Comparison of ENCODE assay signal across 11 cellular contexts in the genomic region with DNA sequence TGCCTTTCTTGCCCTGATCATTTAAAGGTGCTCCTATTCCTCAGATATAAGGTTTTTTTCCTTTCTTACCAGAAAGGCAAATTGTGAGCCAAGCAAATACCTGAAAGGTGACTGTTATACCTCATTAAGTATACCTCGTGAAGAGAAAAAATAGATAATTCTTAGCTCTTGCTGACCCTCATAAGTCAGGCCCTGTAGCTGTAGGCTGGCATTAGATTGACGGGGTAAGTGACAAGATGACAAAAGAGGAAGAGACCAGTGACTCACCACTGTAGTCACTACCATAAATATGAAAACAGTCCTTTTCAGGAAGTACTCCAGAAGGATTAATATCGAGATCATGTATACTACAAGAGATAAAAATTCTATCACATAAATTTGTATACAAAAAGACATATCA.
DNase-seq lines count a peak whose midpoint lies in the region; ATAC-seq and TF ChIP-seq lines count a peak whose summit lies in the region.
"Had no signal": no experiment of that assay in that cellular context is flagged by ENCODE, and none has a peak within 500 bp of the region (broad histone marks: within the 10 kb centered on the region; RNA-seq: fewer than 3 reads in every experiment).

No MANE protein-coding gene starts in this region.

- H3K18ac ChIP-seq in neuronal stem cell (ENCODE audit: low read length): no peak overlapping the region

- no peak overlapping the region for H2BK15ac ChIP-seq in neuronal stem cell (ENCODE audit: low read length)

- no peak overlapping the region for H3K9ac ChIP-seq in neuronal stem cell (ENCODE audit: low read depth, low read length, poor library complexity)

- peaks cover 40% of the 10 kb centered on the region for H3K4me1 Mint-ChIP-seq in activated naive CD8-positive, alpha-beta T cell treated with anti-CD3 and anti-CD28 coated beads, Interleukin-2, amount 10 ng/mL, durations not matched to agents 7 days and 5 days
- H3K4me1 Mint-ChIP-seq in activated naive CD8-positive, alpha-beta T cell treated with anti-CD3 and anti-CD28 coated beads for 36 hours: peaks cover 60% of the 10 kb centered on the region
- H3K4me1 Mint-ChIP-seq in activated T-helper 17 cell treated with anti-CD3 and anti-CD28 coated beads, Interleukin-2, amount 50 U/mL, for 72 hours: peaks cover 31% of the 10 kb centered on the region
- H3K4me1 Mint-ChIP-seq in endothelial cell (ENCODE audit: unreplicated experiment): peaks cover 6% of the 10 kb centered on the region
- H3K4me1 Mint-ChIP-seq: neural crest cell had no signal

- no peak overlapping the region for H4K8ac ChIP-seq in neuronal stem cell (ENCODE audit: low read depth, low read length)

- WGBS in neuronal stem cell (ENCODE audit: extremely low coverage in 2 of 2, insufficient read length in 2 of 2, insufficient replicate concordance in 1 of 2), 2 donors: no CpG with 5 or more reads among the region's 3 CpGs

- no peak overlapping the region for H3K23ac ChIP-seq in neuronal stem cell (ENCODE audit: low read depth, low read length, poor library complexity)

- H3K4me3 ChIP-seq in upper lobe of right lung: no peak overlapping the region
- H3K4me3 ChIP-seq in neuronal stem cell (ENCODE audit: low read length in 2 of 2): no peak overlapping the region
- H3K4me3 ChIP-seq: vagina had no signal

- peaks cover 4% of the 10 kb centered on the region for H3K4me1 ChIP-seq in upper lobe of right lung
- H3K4me1 ChIP-seq in neuronal stem cell (ENCODE audit: control insufficient read depth in 2 of 2, insufficient read depth in 1 of 2, low read depth in 1 of 2, low read length in 2 of 2): peaks cover 0 to 2% of the 10 kb centered on the region in 2 donors

- H3K9me3 Mint-ChIP-seq in activated naive CD8-positive, alpha-beta T cell treated with anti-CD3 and anti-CD28 coated beads, Interleukin-2, amount 10 ng/mL, durations not matched to agents 7 days and 5 days: peaks cover 7% of the 10 kb centered on the region
- H3K9me3 Mint-ChIP-seq in activated naive CD8-positive, alpha-beta T cell treated with anti-CD3 and anti-CD28 coated beads for 36 hours: peaks cover 2% of the 10 kb centered on the region
- H3K9me3 Mint-ChIP-seq in activated T-helper 17 cell treated with anti-CD3 and anti-CD28 coated beads, Interleukin-2, amount 50 U/mL, for 72 hours: no peaks in the 10 kb centered on the region
- no peaks in the 10 kb centered on the region for H3K9me3 Mint-ChIP-seq in endothelial cell (ENCODE audit: unreplicated experiment)
- H3K9me3 Mint-ChIP-seq: neural crest cell had no signal

- H3K36me3 ChIP-seq in upper lobe of right lung: no peaks in the 10 kb centered on the region
- no peaks in the 10 kb centered on the region for H3K36me3 ChIP-seq in neuronal stem cell (replicated peaks in 1 of 2; ENCODE audit: control insufficient read depth in 2 of 2, insufficient read depth in 2 of 2, low read length in 2 of 2)
- H3K36me3 ChIP-seq: vagina had no signal

- H4K91ac ChIP-seq in neuronal stem cell (ENCODE audit: low read depth, low read length, poor library complexity): no peak overlapping the region

- H2BK120ac ChIP-seq in neuronal stem cell (ENCODE audit: low read depth, low read length): no peak overlapping the region

- H3K27me3 ChIP-seq in upper lobe of right lung: no peaks in the 10 kb centered on the region
- no peaks in the 10 kb centered on the region for H3K27me3 ChIP-seq in neuronal stem cell (ENCODE audit: control insufficient read depth in 3 of 3, insufficient read depth in 3 of 3, low read depth in 1 of 3, low read length in 3 of 3)
- H3K27me3 ChIP-seq: vagina had no signal

- H2BK5ac ChIP-seq in neuronal stem cell (ENCODE audit: low read length): no peak overlapping the region

- TF ChIP-seq CTCF in upper lobe of right lung (IDR thresholded peaks at IDR 0.05) (no peak), endothelial cell (IDR thresholded peaks at IDR 0.05; ENCODE audit: unreplicated experiment) (no peak)

- no peaks in the 10 kb centered on the region for H3K79me1 ChIP-seq in neuronal stem cell (ENCODE audit: low read depth, low read length)

- H3K27me3 Mint-ChIP-seq in activated naive CD8-positive, alpha-beta T cell treated with anti-CD3 and anti-CD28 coated beads, Interleukin-2, amount 10 ng/mL, durations not matched to agents 7 days and 5 days: no peaks in the 10 kb centered on the region
- no peaks in the 10 kb centered on the region for H3K27me3 Mint-ChIP-seq in activated naive CD8-positive, alpha-beta T cell treated with anti-CD3 and anti-CD28 coated beads for 36 hours
- no peaks in the 10 kb centered on the region for H3K27me3 Mint-ChIP-seq in activated T-helper 17 cell treated with anti-CD3 and anti-CD28 coated beads, Interleukin-2, amount 50 U/mL, for 72 hours
- H3K27me3 Mint-ChIP-seq in endothelial cell (ENCODE audit: unreplicated experiment): no peaks in the 10 kb centered on the region

- no peak overlapping the region for H3K14ac ChIP-seq in neuronal stem cell (ENCODE audit: low read length)

- H3K36me3 Mint-ChIP-seq in activated naive CD8-positive, alpha-beta T cell treated with anti-CD3 and anti-CD28 coated beads, Interleukin-2, amount 10 ng/mL, durations not matched to agents 7 days and 5 days: peaks cover 37% of the 10 kb centered on the region
- peaks cover 41% of the 10 kb centered on the region for H3K36me3 Mint-ChIP-seq in activated naive CD8-positive, alpha-beta T cell treated with anti-CD3 and anti-CD28 coated beads for 36 hours
- peaks cover 14% of the 10 kb centered on the region for H3K36me3 Mint-ChIP-seq in activated T-helper 17 cell treated with anti-CD3 and anti-CD28 coated beads, Interleukin-2, amount 50 U/mL, for 72 hours (ENCODE audit: low read depth)
- H3K36me3 Mint-ChIP-seq in endothelial cell (ENCODE audit: low read depth, unreplicated experiment): peaks cover 5% of the 10 kb centered on the region

- no peak overlapping the region for H2AFZ ChIP-seq in neuronal stem cell (ENCODE audit: low read length)

- H2AK5ac ChIP-seq in neuronal stem cell (ENCODE audit: low read depth, low read length): no peak overlapping the region

- no peak for DNase-seq in activated naive CD8-positive, alpha-beta T cell treated with anti-CD3 and anti-CD28 coated beads, Interleukin-2, amount 10 ng/mL, durations not matched to agents 7 days and 5 days
- no peak for DNase-seq in activated naive CD8-positive, alpha-beta T cell treated with anti-CD3 and anti-CD28 coated beads for 36 hours
- DNase-seq in HT1080 (ENCODE audit: low read depth): peak; percentile 36
- no peak for DNase-seq in upper lobe of right lung
- DNase-seq in SKM-1 (lab: John Stamatoyannopoulos, UW; ENCODE audit: unreplicated experiment): no peak
- no peak for DNase-seq in neuronal stem cell (ENCODE audit: low spot score)
- no peak for DNase-seq in endothelial cell (ENCODE audit: low spot score)
- DNase-seq: NCI-H1092 had no signal

- no peak overlapping the region for H3K4me2 ChIP-seq in neuronal stem cell (ENCODE audit: insufficient read depth, low read length, poor library complexity, severe bottlenecking)

- H3K4me3 Mint-ChIP-seq in activated naive CD8-positive, alpha-beta T cell treated with anti-CD3 and anti-CD28 coated beads, Interleukin-2, amount 10 ng/mL, durations not matched to agents 7 days and 5 days: no peak overlapping the region
- H3K4me3 Mint-ChIP-seq in activated naive CD8-positive, alpha-beta T cell treated with anti-CD3 and anti-CD28 coated beads for 36 hours: no peak overlapping the region
- peak overlapping the region; percentile 24 for H3K4me3 Mint-ChIP-seq in activated T-helper 17 cell treated with anti-CD3 and anti-CD28 coated beads, Interleukin-2, amount 50 U/mL, for 72 hours
- no peak overlapping the region for H3K4me3 Mint-ChIP-seq in endothelial cell (ENCODE audit: unreplicated experiment)
- H3K4me3 Mint-ChIP-seq: neural crest cell had no signal

- intact Hi-C loops in upper lobe of right lung (cut with DNase I): no loop called here

- H3K27ac ChIP-seq in upper lobe of right lung (no peak overlapping the region), neuronal stem cell (replicated peaks; ENCODE audit: low read length) (no peak overlapping the region)
- H3K27ac ChIP-seq: vagina had no signal

- ATAC-seq in activated naive CD8-positive, alpha-beta T cell treated with anti-CD3 and anti-CD28 coated beads, Interleukin-2, amount 10 ng/mL, durations not matched to agents 7 days and 5 days (ENCODE audit: low read depth): peak; percentile 53
- peak; percentile 90 for ATAC-seq in activated T-helper 17 cell treated with anti-CD3 and anti-CD28 coated beads, Interleukin-2, amount 50 U/mL, for 72 hours (replicated peaks)
- peak; percentile 68 for ATAC-seq in upper lobe of right lung

- no peak overlapping the region for H2BK12ac ChIP-seq in neuronal stem cell (ENCODE audit: low read length)

- POLR2A ChIA-PET in activated naive CD8-positive, alpha-beta T cell treated with anti-CD3 and anti-CD28 coated beads, Interleukin-2, amount 10 ng/mL, durations not matched to agents 7 days and 5 days (lab: Charles Lee): interaction anchor here (1.0 kb wide), 1 partner anchor 91 kb away, joined by 4 read pairs; no protein-coding TSS in a partner anchor

- no peak overlapping the region for H3K4ac ChIP-seq in neuronal stem cell (ENCODE audit: low read length)

- H3K9me3 ChIP-seq in upper lobe of right lung: no peaks in the 10 kb centered on the region
- no peaks in the 10 kb centered on the region for H3K9me3 ChIP-seq in neuronal stem cell (replicated peaks in 1 of 2; ENCODE audit: control insufficient read depth in 2 of 2, insufficient read depth in 1 of 2, low read depth in 1 of 2, low read length in 2 of 2)
- H3K9me3 ChIP-seq: vagina had no signal

- peak overlapping the region; percentile 27 for H3K27ac Mint-ChIP-seq in activated naive CD8-positive, alpha-beta T cell treated with anti-CD3 and anti-CD28 coated beads, Interleukin-2, amount 10 ng/mL, durations not matched to agents 7 days and 5 days
- H3K27ac Mint-ChIP-seq in activated naive CD8-positive, alpha-beta T cell treated with anti-CD3 and anti-CD28 coated beads for 36 hours: no peak overlapping the region
- peak overlapping the region; percentile 18 for H3K27ac Mint-ChIP-seq in activated T-helper 17 cell treated with anti-CD3 and anti-CD28 coated beads, Interleukin-2, amount 50 U/mL, for 72 hours
- no peak overlapping the region for H3K27ac Mint-ChIP-seq in endothelial cell (ENCODE audit: unreplicated experiment)

Comparison
In these comparisons a context has a peak if more than half of its experiments do, and no peak if none do; other contexts are left out.
1. H3K27ac Mint-ChIP-seq: peak in activated naive CD8-positive, alpha-beta T cell treated with anti-CD3 and anti-CD28 coated beads, Interleukin-2, amount 10 ng/mL, durations not matched to agents 7 days and 5 days (single experiment) and activated T-helper 17 cell treated with anti-CD3 and anti-CD28 coated beads, Interleukin-2, amount 50 U/mL, for 72 hours (single experiment); none in activated naive CD8-positive, alpha-beta T cell treated with anti-CD3 and anti-CD28 coated beads for 36 hours (single experiment) and endothelial cell (single experiment).
2. Peak in every context shown above with its lines, with median percentiles within 50 percentile points of each other: ATAC-seq.